Comparison of ENCODE assay signal across 27 cellular contexts in the genomic region with DNA sequence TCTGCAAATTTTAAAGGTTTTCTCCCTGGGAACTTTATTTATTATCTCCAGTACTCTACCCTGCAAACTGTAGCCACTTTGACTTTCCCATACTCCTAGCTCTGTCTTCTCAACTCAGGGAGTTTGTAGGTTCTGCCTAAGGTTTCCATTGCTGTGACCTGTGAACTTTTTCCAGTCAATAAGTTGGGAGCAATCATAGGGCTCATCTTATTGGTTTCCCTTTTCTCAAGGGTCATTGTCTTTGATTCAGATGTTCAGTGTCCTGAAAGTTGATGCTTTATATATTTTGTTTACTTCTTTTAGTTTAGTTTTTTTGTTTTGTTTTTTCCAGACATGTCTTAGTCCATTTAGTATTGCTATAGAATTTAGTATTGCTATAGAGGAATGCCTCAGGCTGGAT.
"Had no signal": no experiment of that assay in that cellular context is flagged by ENCODE, and none has a peak within 500 bp of the region (broad histone marks: within the 10 kb centered on the region; RNA-seq: fewer than 3 reads in every experiment).

No MANE protein-coding gene starts in this region.

- H3K36me3 ChIP-seq: suprapubic skin, thoracic aorta, thyroid gland, transverse colon, upper lobe of left lung, upper lobe of right lung, uterus, vagina had no signal

- H3K27me3 ChIP-seq: stomach, suprapubic skin, testis, thyroid gland, tibial artery, tibial nerve, transverse colon, upper lobe of left lung, upper lobe of right lung, uterus, vagina had no signal

- H3K4me1 ChIP-seq: stomach, suprapubic skin, testis, tibial artery, tibial nerve, transverse colon, upper lobe of left lung, upper lobe of right lung, uterus, vagina had no signal

- H3K27ac ChIP-seq: stomach, suprapubic skin, testis, thoracic aorta, tibial artery, tibial nerve, transverse colon, upper lobe of left lung, upper lobe of right lung, uterus, vagina had no signal

- FAIRE-seq: urothelium cell line had no signal

- H3K4me3 ChIP-seq: stomach, suprapubic skin, testis, thoracic aorta, thyroid gland, tibial artery, tibial nerve, transverse colon, upper lobe of left lung, upper lobe of right lung, uterus, vagina had no signal

- H3K9me3 ChIP-seq: stomach, suprapubic skin, testis, thoracic aorta, thyroid gland, tibial artery, transverse colon, upper lobe of left lung, upper lobe of right lung, uterus, vagina had no signal

- ATAC-seq: stimulated activated effector memory CD8-positive, alpha-beta T cell treated with anti-CD3 and anti-CD28 coated beads, Interleukin-12 subunit alpha, Interleukin-12 subunit beta, amount 100 ng/mL, for 72 hours; stimulated activated memory B cell treated with anti-CD40 and anti-IgM and Interleukin-4, amounts not matched to agents 10 μg/mL and 1 μg/mL and 100 μg/mL, for 72 hours; stimulated activated naive B cell treated with anti-CD40 and anti-IgM and Interleukin-4, amounts not matched to agents 10 μg/mL and 1 μg/mL and 100 μg/mL, for 72 hours; stimulated activated naive CD8-positive, alpha-beta T cell treated with anti-CD3 and anti-CD28 coated beads, Interleukin-15, amount 100 ng/mL, for 72 hours; stimulated activated naive CD8-positive, alpha-beta T cell treated with anti-CD3 and anti-CD28 coated beads, Interleukin-15, Interleukin-2, amounts not matched to agents 100 U/mL and 50 U/mL, for 24 hours; upper lobe of right lung had no signal

- DNase-seq: stimulated activated CD4-positive, alpha-beta T cell treated with anti-CD3 and anti-CD28 coated beads, Interleukin-2, amount 100 ng/mL, for 48 hours; stimulated activated CD4-positive, alpha-beta T cell treated with anti-CD3 and anti-CD28 coated beads, Interleukin-4, amount 100 ng/mL, for 1 hour; stimulated activated CD4-positive, alpha-beta T cell treated with anti-CD3 and anti-CD28 coated beads, Interleukin-4, amount 100 ng/mL, for 24 hours; stimulated activated CD4-positive, alpha-beta T cell treated with anti-CD3 and anti-CD28 coated beads, Interleukin-4, amount 100 ng/mL, for 4 hours; stimulated activated CD8-positive, alpha-beta memory T cell treated with anti-CD3 and anti-CD28 coated beads, Interleukin-4, amount 100 ng/mL, for 48 hours; stimulated activated naive B cell treated with anti-CD40 and anti-IgM and Interleukin-4, amounts not matched to agents 10 μg/mL and 1 μg/mL and 100 μg/mL, for 72 hours; stimulated activated naive CD4-positive, alpha-beta T cell; stimulated activated naive CD4-positive, alpha-beta T cell treated with Interleukin-2 at 50 U/mL for 16 hours; stimulated activated naive CD8-positive, alpha-beta T cell treated with anti-CD3 and anti-CD28 coated beads, Interleukin-15, amount 100 ng/mL, for 72 hours; stimulated activated naive CD8-positive, alpha-beta T cell treated with anti-CD3 and anti-CD28 coated beads, Interleukin-15, Interleukin-2, amounts not matched to agents 100 U/mL and 50 U/mL, for 24 hours; stomach; substantia nigra; testis; thyroid gland; tibial artery; transverse colon; trophoblast cell; upper lobe of left lung; upper lobe of right lung; uterus had no signal
